Comparison of ENCODE assay signal across 7 cellular contexts in genomic region chr11:94812712-94813435, GRCh38. TPM values are rescaled to one million over a fixed set of nuclear protein-coding genes. Genes with fewer than 3 reads are reported as not detected.
DNase-seq lines count a peak whose midpoint lies in the region; FAIRE-seq and TF ChIP-seq lines count a peak whose summit lies in the region.
"Not testable (repeated sequence)": the region's sequence is repeated elsewhere in the genome, so short reads cannot be mapped to it uniquely, and the experiment has no call there.

No MANE protein-coding gene starts in this region.

- peak overlapping the region in 1 of 2 experiments; percentile 25; a peak in 2 of 4 replicates for H3K27ac ChIP-seq in SK-N-SH (ENCODE audit: low read depth in 2 of 2, low read length in 1 of 2)
- H3K27ac ChIP-seq in keratinocyte (ENCODE audit: control insufficient read depth, insufficient read depth, low read length) = not testable (repeated sequence)
- H3K27ac ChIP-seq in osteoblast (ENCODE audit: low read depth, low read length) = peak overlapping the region; percentile 7
- peak overlapping the region; percentile 13 for H3K27ac ChIP-seq in stomach smooth muscle (ENCODE audit: low read length)

- H3K27me3 ChIP-seq in SK-N-SH (ENCODE audit: insufficient read depth); bronchial epithelial cell (ENCODE audit: control insufficient read depth, insufficient read depth, low read length); keratinocyte (ENCODE audit: control insufficient read depth, extremely low read depth, insufficient read depth, low read length); osteoblast (ENCODE audit: insufficient read depth, low read length); stomach smooth muscle (ENCODE audit: control insufficient read depth in 1 of 2, insufficient read depth in 2 of 2, low read length in 2 of 2): not testable (repeated sequence)

- dilution Hi-C loops in keratinocyte (cut with MboI; ENCODE audit: extremely low pct_ligation_motif_present, low sequenced_read_pairs) = not testable (repeated sequence)

- H3K27ac Mint-ChIP-seq in HFFc6 = peak overlapping the region; percentile 69

- H3K9me2 ChIP-seq in SK-N-SH = not testable (repeated sequence)

- peaks cover 54% of the 10 kb centered on the region for H3K79me2 ChIP-seq in SK-N-SH (ENCODE audit: insufficient read depth)
- H3K79me2 ChIP-seq in keratinocyte (ENCODE audit: control insufficient read depth, insufficient read depth, low read length) = peaks cover 69% of the 10 kb centered on the region
- H3K79me2 ChIP-seq in osteoblast (ENCODE audit: insufficient read depth, low read length) = peaks cover 66% of the 10 kb centered on the region

- CTCF ChIA-PET in SK-N-SH (lab: Yijun Ruan, JAX) = interaction anchor here (2.2 kb wide), 1 partner anchor 190 kb away, joined by 6 read pairs; no protein-coding TSS in a partner anchor

- peak overlapping the region; percentile 8; the same call in 1 of the 2 replicates for H3K4me3 Mint-ChIP-seq in HFFc6

- H3K27me3 Mint-ChIP-seq in HFFc6 (ENCODE audit: insufficient read depth) = not testable (repeated sequence)

- H3K36me3 ChIP-seq in SK-N-SH (replicated peaks in 1 of 2; ENCODE audit: control insufficient read depth in 1 of 2, insufficient read depth in 2 of 2, low read length in 1 of 2) = peaks cover 36 to 59% of the 10 kb centered on the region in 2 experiments
- peaks cover 10% of the 10 kb centered on the region for H3K36me3 ChIP-seq in bronchial epithelial cell (ENCODE audit: control insufficient read depth, insufficient read depth, low read length)
- H3K36me3 ChIP-seq in keratinocyte (ENCODE audit: control insufficient read depth in 2 of 2, extremely low read depth in 1 of 2, insufficient read depth in 2 of 2, low read length in 2 of 2) = peaks cover 10 to 27% of the 10 kb centered on the region in 2 experiments
- H3K36me3 ChIP-seq in osteoblast (ENCODE audit: insufficient read depth, low read length) = peaks cover 19% of the 10 kb centered on the region
- H3K36me3 ChIP-seq in stomach smooth muscle (ENCODE audit: control insufficient read depth in 2 of 2, insufficient read depth in 2 of 2, low read length in 2 of 2) = not testable (repeated sequence)

- not testable (repeated sequence) for H2AFZ ChIP-seq in SK-N-SH (ENCODE audit: low read depth); keratinocyte (ENCODE audit: control insufficient read depth, low read length); osteoblast (ENCODE audit: low read length)

- FAIRE-seq in bronchial epithelial cell (lab: Jason Lieb, UNC) (peak; percentile 32), keratinocyte (lab: Jason Lieb, UNC) (peak; percentile 69)

- not testable (repeated sequence) for H3K9ac ChIP-seq in SK-N-SH; keratinocyte (ENCODE audit: control insufficient read depth, extremely low read depth, insufficient read depth, low read length); stomach smooth muscle (ENCODE audit: low read length in 2 of 2)

- TF ChIP-seq EP300 in SK-N-SH (IDR thresholded peaks at IDR 0.05; ENCODE audit: borderline replicate concordance in 1 of 2, low read depth in 1 of 2, low read length in 1 of 2) = not testable (repeated sequence)

- not testable (repeated sequence) for DNase-seq in HFFc6; SK-N-SH; bronchial epithelial cell (ENCODE audit: low read depth); keratinocyte (ENCODE audit: low read depth, low spot score); osteoblast (ENCODE audit: insufficient read length, low spot score, missing footprints)
- DNase-seq in fibroblast of mammary gland (ENCODE audit: low read depth) = peak; percentile 28

- H3K4me1 Mint-ChIP-seq in HFFc6 (ENCODE audit: low read depth) = peaks cover 57% of the 10 kb centered on the region

- peaks cover 34% of the 10 kb centered on the region for H3K9me3 Mint-ChIP-seq in HFFc6

- POLR2A ChIA-PET in SK-N-SH (lab: Yijun Ruan, JAX) = not testable (repeated sequence)

- not testable (repeated sequence) for TF ChIP-seq CTCF in HFFc6 (IDR thresholded peaks at IDR 0.05); SK-N-SH (IDR thresholded peaks at IDR 0.05); bronchial epithelial cell (IDR thresholded peaks at IDR 0.05; ENCODE audit: insufficient read depth, low read length, severe bottlenecking); fibroblast of mammary gland (conservative IDR thresholded peaks at IDR 0.05; ENCODE audit: control insufficient read depth, insufficient read depth, low read depth, low read length); keratinocyte (optimal IDR thresholded peaks at IDR 0.05 in 1 of 3, IDR thresholded peaks at IDR 0.05 in 1 of 3, conservative IDR thresholded peaks at IDR 0.05 in 1 of 3; ENCODE audit: extremely low read depth in 1 of 3, insufficient read depth in 2 of 3, low read length in 3 of 3); osteoblast (IDR thresholded peaks at IDR 0.05; ENCODE audit: extremely low read depth, low read depth, low read length)

- not testable (repeated sequence) for H3K4me2 ChIP-seq in SK-N-SH; keratinocyte (ENCODE audit: control insufficient read depth, extremely low read depth, insufficient read depth, low read depth, low read length); osteoblast (ENCODE audit: insufficient read depth, low read length)

- WGBS in SK-N-SH (ENCODE audit: low lambda C conversion rate) = 90% methylated on average over 3 of the region's 4 CpGs

- H3K36me3 Mint-ChIP-seq in HFFc6 (ENCODE audit: low read depth) = peaks cover 48% of the 10 kb centered on the region

- not testable (repeated sequence) for H3K9me1 ChIP-seq in keratinocyte (ENCODE audit: control insufficient read depth, extremely low read depth, insufficient read depth, low read length)

- H3K9me3 ChIP-seq in SK-N-SH = peaks cover 12% of the 10 kb centered on the region
- H3K9me3 ChIP-seq in keratinocyte (ENCODE audit: control insufficient read depth, low read depth, low read length); osteoblast (ENCODE audit: low read depth, low read length); stomach smooth muscle (ENCODE audit: control insufficient read depth in 2 of 2, low read length in 2 of 2): not testable (repeated sequence)

- H3K4me1 ChIP-seq in SK-N-SH (ENCODE audit: control insufficient read depth in 1 of 2, insufficient read depth in 2 of 2, low read depth in 1 of 2, low read length in 1 of 2); keratinocyte (ENCODE audit: control insufficient read depth, extremely low read depth, insufficient read depth, low read length); osteoblast (ENCODE audit: insufficient read depth, low read length): not testable (repeated sequence)
- peaks cover 26% of the 10 kb centered on the region for H3K4me1 ChIP-seq in stomach smooth muscle (ENCODE audit: control insufficient read depth, insufficient read depth, low read length)

- H4K20me1 ChIP-seq in SK-N-SH (ENCODE audit: insufficient read depth); keratinocyte (ENCODE audit: control insufficient read depth, extremely low read depth, insufficient read depth, low read length); osteoblast (ENCODE audit: insufficient read depth, low read length): not testable (repeated sequence)

- not testable (repeated sequence) for H3F3A ChIP-seq in SK-N-SH (replicated peaks; ENCODE audit: insufficient read depth)

- not testable (repeated sequence) for TF ChIP-seq RAD21 in SK-N-SH (IDR thresholded peaks at IDR 0.05; ENCODE audit: low read length)

- H3K4me3 ChIP-seq in SK-N-SH (ENCODE audit: low read depth in 2 of 2, low read length in 1 of 2); bronchial epithelial cell (ENCODE audit: low read depth, low read length); fibroblast of mammary gland (ENCODE audit: control insufficient read depth, low read depth, low read length); keratinocyte (ENCODE audit: control insufficient read depth in 2 of 3, extremely low read depth in 1 of 3, insufficient read depth in 2 of 3, low read depth in 1 of 3, low read length in 3 of 3); osteoblast (ENCODE audit: insufficient read depth, low read length); stomach smooth muscle (ENCODE audit: low read length in 2 of 2): not testable (repeated sequence)

TF ChIP-seq in SK-N-SH, 30 proteins besides CTCF, POLR2A, EP300 and RAD21:
- peak; percentile 29; the same call in 1 of the 2 replicates for TF ChIP-seq TCF12 (IDR thresholded peaks at IDR 0.05)

RNA-seq across cellular contexts. Expression of gene AMOTL1, which starts 44.7 kb away (rescaled TPM):
- 10 to 100 TPM; 43.1 to 65.9 (median 48.4) TPM for total RNA-seq in HFFc6 (2021; fragmentation: NEBNext Ultra II Directional; extraction: Animal tissue kit (Norgen Biotek cat#: 25700))
- polyA plus RNA-seq in SK-N-SH (2012; rRNA removed) = 10.7 and 11.7 TPM in 2 replicates
- 8.5 and 11.1 TPM in 2 replicates for polyA plus RNA-seq in SK-N-SH (2012; cell fraction: cytosol; rRNA removed)
- polyA plus RNA-seq in SK-N-SH (2012; cell fraction: nucleus; rRNA removed) = 8.1 and 12.3 TPM in 2 replicates
- 62.1 and 64.8 TPM in 2 replicates for total RNA-seq in bronchial epithelial cell
- polyA plus RNA-seq in keratinocyte = 62.4 to 110 TPM (median 86.5 TPM) in 3 replicates
- polyA plus RNA-seq in keratinocyte (2011; ENCODE audit: low read depth) = 28.9 TPM
- 58.9 and 89.6 TPM in 2 replicates for polyA plus RNA-seq in keratinocyte (2011; cell fraction: cytosol; rRNA removed)
- 149 and 163 TPM in 2 replicates for polyA plus RNA-seq in keratinocyte (2011; cell fraction: nucleus; rRNA removed)
- 31.6 and 98.4 TPM in 2 replicates for polyA plus RNA-seq in keratinocyte (2012; ENCODE audit: low replicate concordance)
- polyA minus RNA-seq in keratinocyte = 140 to 193 TPM (median 155 TPM) in 3 replicates
- polyA minus RNA-seq in keratinocyte (2011; cell fraction: cytosol; rRNA and poly(A)+ RNA removed) = 103 TPM
- 195 and 328 TPM in 2 replicates for polyA minus RNA-seq in keratinocyte (2011; cell fraction: nucleus; rRNA and poly(A)+ RNA removed)
- total RNA-seq in osteoblast = 53.6 and 54.2 TPM in 2 replicates
